ENCODE assay signal across 1 cellular context in genomic region chr16:55664786-55665407, GRCh38.
TF ChIP-seq lines count a peak whose summit lies in the region.

No MANE protein-coding gene starts in this region.

TF ChIP-seq in HepG2, 621 proteins besides CTCF, POLR2A, EP300 and RAD21 (continued from another document and continues in another):
- no peak for TF ChIP-seq BRF2 (CRISPR knock-in tag; IDR thresholded peaks at IDR 0.05)
- TF ChIP-seq ESRRA (CRISPR knock-in tag; IDR thresholded peaks at IDR 0.05; ENCODE audit: low read depth), result no peak
- no peak for TF ChIP-seq GFI1 (CRISPR knock-in tag; IDR thresholded peaks at IDR 0.05; ENCODE audit: borderline replicate concordance)
- TF ChIP-seq ZNF569 (CRISPR knock-in tag; IDR thresholded peaks at IDR 0.05; ENCODE audit: borderline replicate concordance), result no peak
- peak; percentile 50; the same call in 1 of the 2 replicates for TF ChIP-seq RXRB (CRISPR knock-in tag; IDR thresholded peaks at IDR 0.05; ENCODE audit: borderline replicate concordance)
- TF ChIP-seq CHD4 (IDR thresholded peaks at IDR 0.05; ENCODE audit: borderline replicate concordance, low read length), result no peak
- no peak for TF ChIP-seq ZNF691 (CRISPR knock-in tag; IDR thresholded peaks at IDR 0.05; ENCODE audit: borderline replicate concordance, low read depth)
- peak; percentile 79; the same call in 1 of the 2 replicates for TF ChIP-seq TBX3 (IDR thresholded peaks at IDR 0.05; ENCODE audit: borderline replicate concordance)
- TF ChIP-seq BCL6 (CRISPR knock-in tag; IDR thresholded peaks at IDR 0.05), result no peak; the same call in 1 of the 2 replicates
- no peak for TF ChIP-seq ZSCAN21 (CRISPR knock-in tag; IDR thresholded peaks at IDR 0.05; ENCODE audit: borderline replicate concordance)
- peak; percentile 38 for TF ChIP-seq ASH2L (IDR thresholded peaks at IDR 0.05; ENCODE audit: insufficient read length, low read depth, low read length)
- TF ChIP-seq NR0B2 (CRISPR knock-in tag; IDR thresholded peaks at IDR 0.05), result no peak
- no peak for TF ChIP-seq REPIN1 (CRISPR knock-in tag; IDR thresholded peaks at IDR 0.05; ENCODE audit: borderline replicate concordance, low read depth)
- TF ChIP-seq IRF1 (CRISPR knock-in tag; IDR thresholded peaks at IDR 0.05; ENCODE audit: low read depth), result no peak
- TF ChIP-seq REST (IDR thresholded peaks at IDR 0.05; ENCODE audit: borderline replicate concordance in 1 of 2, low read depth in 1 of 2, low read length in 2 of 2), result no peak
- TF ChIP-seq SOX6 (IDR thresholded peaks at IDR 0.05), result no peak
- TF ChIP-seq SOX6 (CRISPR knock-in tag; IDR thresholded peaks at IDR 0.05), result peak; percentile 62
- no peak for TF ChIP-seq ZBTB33 (CRISPR knock-in tag; IDR thresholded peaks at IDR 0.05)
- TF ChIP-seq NRL (CRISPR knock-in tag; IDR thresholded peaks at IDR 0.05; ENCODE audit: borderline replicate concordance), result no peak
- TF ChIP-seq SNAPC4 (CRISPR knock-in tag; IDR thresholded peaks at IDR 0.05), result no peak
- TF ChIP-seq ATF7 (IDR thresholded peaks at IDR 0.05), result no peak
- TF ChIP-seq ATF7 (CRISPR knock-in tag; IDR thresholded peaks at IDR 0.05), result no peak
- no peak for TF ChIP-seq MEIS1 (CRISPR knock-in tag; IDR thresholded peaks at IDR 0.05; ENCODE audit: borderline replicate concordance)
- no peak for TF ChIP-seq ZNF776 (CRISPR knock-in tag; IDR thresholded peaks at IDR 0.05)
- no peak for TF ChIP-seq MEF2D (CRISPR knock-in tag; IDR thresholded peaks at IDR 0.05)
- no peak; the same call in 1 of the 2 replicates for TF ChIP-seq ELF3 (CRISPR knock-in tag; IDR thresholded peaks at IDR 0.05)
- TF ChIP-seq ETS1 (CRISPR knock-in tag; IDR thresholded peaks at IDR 0.05), result no peak
- no peak for TF ChIP-seq ATF4 (CRISPR knock-in tag; IDR thresholded peaks at IDR 0.05)
- no peak for TF ChIP-seq TEF (CRISPR knock-in tag; IDR thresholded peaks at IDR 0.05)
- no peak for TF ChIP-seq TFE3 (CRISPR knock-in tag; IDR thresholded peaks at IDR 0.05)
- no peak for TF ChIP-seq CBX5 (CRISPR knock-in tag; IDR thresholded peaks at IDR 0.05; ENCODE audit: borderline replicate concordance)
- TF ChIP-seq ZNF275 (CRISPR knock-in tag; IDR thresholded peaks at IDR 0.05; ENCODE audit: borderline replicate concordance), result no peak
- TF ChIP-seq CREB3 (CRISPR knock-in tag; IDR thresholded peaks at IDR 0.05), result no peak
